Comparison of ENCODE assay signal across 30 cellular contexts in genomic region chr1:231183875-231184590, GRCh38. TPM values are rescaled to one million over a fixed set of nuclear protein-coding genes. Genes with fewer than 3 reads are reported as not detected.
DNase-seq lines count a peak whose midpoint lies in the region; TF ChIP-seq lines count a peak whose summit lies in the region.
"Had no signal": no experiment of that assay in that cellular context is flagged by ENCODE, and none has a peak within 500 bp of the region (broad histone marks: within the 10 kb centered on the region; RNA-seq: fewer than 3 reads in every experiment).

No MANE protein-coding gene starts in this region.

- TF ChIP-seq CTCF in endodermal cell (conservative IDR thresholded peaks at IDR 0.05) (no peak), neural crest cell (conservative IDR thresholded peaks at IDR 0.05) (no peak)

- H3K9ac ChIP-seq in HUES64 (ENCODE audit: low read depth, low read length) (peak overlapping the region; percentile 17; the same call in 1 of the 2 replicates), endodermal cell (ENCODE audit: extremely low read depth, low read length, poor library complexity, severe bottlenecking) (no peak overlapping the region)
- H3K9ac ChIP-seq: BLaER1 had no signal

- in situ Hi-C loops in Caki2 (cut with HindIII; ENCODE audit: low pct_unique_long_range_greater_than_20kb, low sequenced_read_pairs): loop anchor here (25.0 kb wide), 1 partner anchor 372 kb away; no protein-coding TSS in a partner anchor

- H3K36me3 Mint-ChIP-seq in endodermal cell (ENCODE audit: low read depth) (peaks cover 3% of the 10 kb centered on the region), neural crest cell (ENCODE audit: low read depth) (no peaks in the 10 kb centered on the region)

- H3K27ac ChIP-seq in HUES64 (ENCODE audit: low read depth, low read length) (peak overlapping the region; percentile 74; the same call in 1 of the 2 replicates), endodermal cell (ENCODE audit: low read depth, low read length) (peak overlapping the region; percentile 61)
- H3K27ac ChIP-seq: BLaER1 had no signal

- peaks cover 54% of the 10 kb centered on the region for H3K27me3 Mint-ChIP-seq in endodermal cell (ENCODE audit: insufficient read depth)
- peaks cover 58% of the 10 kb centered on the region for H3K27me3 Mint-ChIP-seq in neural crest cell (ENCODE audit: low read depth)

- no peak overlapping the region for H3K27ac Mint-ChIP-seq in endodermal cell
- peak overlapping the region; percentile 21 for H3K27ac Mint-ChIP-seq in neural crest cell (ENCODE audit: unreplicated experiment)
- H3K27ac Mint-ChIP-seq: CD4-positive, alpha-beta T cell had no signal

- 49% methylated on average over 10 of the region's 10 CpGs for WGBS in HUES64
- WGBS in endodermal cell (ENCODE audit: insufficient coverage in 1 of 2, insufficient read length in 1 of 2), 2 experiments: 57 to 63% methylated on average over 10 of the region's 10 CpGs

- H3K4me1 Mint-ChIP-seq in endodermal cell: peaks cover 11% of the 10 kb centered on the region
- H3K4me1 Mint-ChIP-seq in neural crest cell: peaks cover 16% of the 10 kb centered on the region

- H3K4me3 ChIP-seq in HUES64 (ENCODE audit: low read length): no peak overlapping the region
- no peak overlapping the region for H3K4me3 ChIP-seq in endodermal cell (ENCODE audit: low read length)
- H3K4me3 ChIP-seq: BLaER1, GM12878 had no signal

- no peaks in the 10 kb centered on the region for H3K36me3 ChIP-seq in HUES64 (ENCODE audit: insufficient read depth, low read length)
- no peaks in the 10 kb centered on the region for H3K36me3 ChIP-seq in endodermal cell (ENCODE audit: control insufficient read depth, insufficient read depth, low read length)
- H3K36me3 ChIP-seq: BLaER1 had no signal

- DNase-seq in Caki2 (ENCODE audit: low read depth) (peak; percentile 12), endodermal cell (peak; percentile 62), neural crest cell (ENCODE audit: low read depth, low spot score) (no peak), NCI-H187 treated with DMSO at 0.1 percent for 48 hours (lab: John Stamatoyannopoulos, UW) (no peak), SKM-1 treated with dmso at 0.1 percent for 144 hours (lab: John Stamatoyannopoulos, UW; ENCODE audit: unreplicated experiment) (no peak), NCI-H1092 (lab: John Stamatoyannopoulos, UW) (no peak), HCEC 1CT (no peak)
- DNase-seq: CD4-positive, alpha-beta T cell; COR-L47; DMS 273 treated with DMSO at 0.1 percent for 48 hours; DMS79; EL; GDM1; KBM-7; MV-4-11; NCI-H1105 treated with DMSO at 0.1 percent for 48 hours; NCI-H146; NCI-H2029 treated with DMSO at 0.1 percent for 48 hours; NCI-H446 treated with DMSO at 0.1 percent for 48 hours; NCI-H526; NCI-H82; RPMI8226; SHP77 had no signal

- H3K4me1 ChIP-seq in HUES64 (ENCODE audit: insufficient read depth, low read length) (peaks cover 12% of the 10 kb centered on the region; the same call in 1 of the 2 replicates), endodermal cell (ENCODE audit: control insufficient read depth, insufficient read depth, low read length) (peaks cover 16% of the 10 kb centered on the region)
- H3K4me1 ChIP-seq: BLaER1 had no signal

- H3K27me3 ChIP-seq in HUES64 (ENCODE audit: insufficient read depth, low read length) (peaks cover 19% of the 10 kb centered on the region; the same call in 1 of the 2 replicates), endodermal cell (ENCODE audit: control insufficient read depth, insufficient read depth, low read length, poor library complexity, severe bottlenecking) (no peaks in the 10 kb centered on the region)
- H3K27me3 ChIP-seq: BLaER1 had no signal

- no peak overlapping the region for H3K4me3 Mint-ChIP-seq in endodermal cell
- H3K4me3 Mint-ChIP-seq in neural crest cell: no peak overlapping the region
- H3K4me3 Mint-ChIP-seq: CD4-positive, alpha-beta T cell had no signal

- H3K9me3 Mint-ChIP-seq in endodermal cell (peaks cover 39% of the 10 kb centered on the region), neural crest cell (peaks cover 3% of the 10 kb centered on the region)
- H3K9me3 Mint-ChIP-seq: CD4-positive, alpha-beta T cell had no signal

- no peaks in the 10 kb centered on the region for H3K9me3 ChIP-seq in HUES64 (ENCODE audit: insufficient read depth, low read depth, low read length)
- H3K9me3 ChIP-seq in endodermal cell (ENCODE audit: control insufficient read depth, low read length): peaks cover 8% of the 10 kb centered on the region
- H3K9me3 ChIP-seq: BLaER1 had no signal

RNA-seq across cellular contexts. Expression of gene TRIM67, which starts 22.2 kb away (rescaled TPM):
- 1.3 TPM in 1 of 2 replicates, not detected in the other for total RNA-seq in Caki2 (2014; rRNA removed; shearing (Covaris generic); ENCODE audit: low replicate concordance)
- 0.05 TPM for polyA plus RNA-seq in HUES64 (2013, experiment 1 of 2)
- polyA plus RNA-seq in HUES64 (2013, experiment 2 of 2): 0.06 TPM
- under 1 TPM; 0.04 TPM for total RNA-seq in endodermal cell
- 1.1 TPM for polyA plus RNA-seq in endodermal cell (2013, experiment 1 of 2)
- polyA plus RNA-seq in endodermal cell (2013, experiment 2 of 2): 1.0 TPM
- 1.6 and 1.9 TPM in 2 replicates for total RNA-seq in neural crest cell
- total RNA-seq: CD4-positive, alpha-beta T cell; GM12878; H4; LHCN-M2; MCF 10A had no signal
- polyA plus RNA-seq: AG04450 had no signal

RNA-seq across cellular contexts. Expression of gene GNPAT, which starts 57.0 kb away (rescaled TPM):
- total RNA-seq in Caki2 (2014; rRNA removed; shearing (Covaris generic); ENCODE audit: low replicate concordance): 59.4 and 75.0 TPM in 2 replicates
- polyA plus RNA-seq in HUES64 (2013, experiment 1 of 2): 45.7 TPM
- 51.2 TPM for polyA plus RNA-seq in HUES64 (2013, experiment 2 of 2)
- 10 to 100 TPM; 56.5 to 69.1 TPM for total RNA-seq in endodermal cell
- 73.7 TPM for polyA plus RNA-seq in endodermal cell (2013, experiment 1 of 2)
- polyA plus RNA-seq in endodermal cell (2013, experiment 2 of 2): 69.0 TPM
- total RNA-seq in neural crest cell: 69.2 and 70.3 TPM in 2 replicates

Comparison
In these comparisons a context has a peak if more than half of its experiments do, and no peak if none do; other contexts are left out.
1. DNase-seq: peak in Caki2 (single experiment) and endodermal cell (single experiment); none in neural crest cell (single experiment), NCI-H187 treated with DMSO at 0.1 percent for 48 hours (single experiment), SKM-1 treated with dmso at 0.1 percent for 144 hours (single experiment), NCI-H1092 (single experiment) and HCEC 1CT (single experiment).